Comparison of ENCODE assay signal across 14 cellular contexts in the genomic region with DNA sequence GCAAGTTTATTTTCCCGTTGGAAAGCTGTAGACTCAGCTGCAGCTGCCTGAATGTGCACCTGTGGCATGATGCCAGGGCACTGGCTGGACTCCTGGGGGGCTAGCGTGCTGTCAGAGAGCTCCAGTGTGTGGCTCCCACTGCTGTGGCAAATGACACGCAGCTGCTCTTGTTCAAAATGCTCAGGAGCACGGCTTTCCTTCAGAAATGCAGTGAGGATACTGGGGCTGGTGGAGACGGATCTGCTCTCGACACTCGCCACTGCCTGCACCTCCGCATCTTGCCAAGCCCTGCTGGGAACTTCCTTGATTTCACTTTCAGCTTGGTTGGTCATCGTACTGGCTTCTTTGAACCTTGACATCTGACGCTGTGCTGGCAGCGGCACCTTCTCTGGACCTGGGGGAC. TPM values are rescaled to one million over a fixed set of nuclear protein-coding genes. Genes with fewer than 3 reads are reported as not detected.
DNase-seq lines count a peak whose midpoint lies in the region; ATAC-seq lines count a peak whose summit lies in the region.
"Had no signal": no experiment of that assay in that cellular context is flagged by ENCODE, and none has a peak within 500 bp of the region (broad histone marks: within the 10 kb centered on the region; RNA-seq: fewer than 3 reads in every experiment).

No MANE protein-coding gene starts in this region.

- no peak for ATAC-seq in GM21526 (IDR thresholded peaks at IDR 0.05; ENCODE audit: low FRiP score, unreplicated experiment)
- ATAC-seq: left colon had no signal

- DNase-seq in DMS153 (lab: John Stamatoyannopoulos, UW) = peak; percentile 69
- peak; percentile 29 for DNase-seq in M059J (ENCODE audit: low read depth)
- DNase-seq in NCI-H345 treated with DMSO at 0.1 percent for 48 hours (lab: John Stamatoyannopoulos, UW; ENCODE audit: unreplicated experiment) = peak; percentile 88
- DNase-seq in cerebellum (ENCODE audit: low spot score) = peak; percentile 69
- no peak for DNase-seq in NCI-H226
- DNase-seq in activated T-cell treated with anti-CD3 and anti-CD28 coated beads, Interleukin-2, amount 50 U/mL, for 48 hours = no peak
- no peak for DNase-seq in stimulated activated CD4-positive, alpha-beta T cell treated with anti-CD3 and anti-CD28 coated beads, Interleukin-2, amount 100 ng/mL, for 48 hours
- DNase-seq: erythroblast; GOT3; KBM-7; left colon; retina; stimulated activated naive CD4-positive, alpha-beta T cell had no signal

RNA-seq across cellular contexts. Expression of a gene that starts 58.7 kb away (rescaled TPM):
- total RNA-seq in M059J (2014; rRNA removed; shearing (Covaris generic)) = 0.05 and 0.25 TPM in 2 replicates
- 36.8 TPM for total RNA-seq in cerebellum

Comparison
In these comparisons a context has a peak if more than half of its experiments do, and no peak if none do; other contexts are left out.
1. DNase-seq: peak in DMS153 (single experiment), M059J (single experiment), NCI-H345 treated with DMSO at 0.1 percent for 48 hours (single experiment) and cerebellum (single experiment); none in NCI-H226 (single experiment), activated T-cell treated with anti-CD3 and anti-CD28 coated beads, Interleukin-2, amount 50 U/mL, for 48 hours (0 of 2) and stimulated activated CD4-positive, alpha-beta T cell treated with anti-CD3 and anti-CD28 coated beads, Interleukin-2, amount 100 ng/mL, for 48 hours (0 of 2).
2. RNA of a gene that starts 58.7 kb away (total RNA-seq): 36.8 TPM in cerebellum (single experiment); 0.05 to 0.25 TPM in M059J; every median in the first group is over 10 times any median in the second.